ENCODE assay signal across 7 cellular contexts in the genomic region with DNA sequence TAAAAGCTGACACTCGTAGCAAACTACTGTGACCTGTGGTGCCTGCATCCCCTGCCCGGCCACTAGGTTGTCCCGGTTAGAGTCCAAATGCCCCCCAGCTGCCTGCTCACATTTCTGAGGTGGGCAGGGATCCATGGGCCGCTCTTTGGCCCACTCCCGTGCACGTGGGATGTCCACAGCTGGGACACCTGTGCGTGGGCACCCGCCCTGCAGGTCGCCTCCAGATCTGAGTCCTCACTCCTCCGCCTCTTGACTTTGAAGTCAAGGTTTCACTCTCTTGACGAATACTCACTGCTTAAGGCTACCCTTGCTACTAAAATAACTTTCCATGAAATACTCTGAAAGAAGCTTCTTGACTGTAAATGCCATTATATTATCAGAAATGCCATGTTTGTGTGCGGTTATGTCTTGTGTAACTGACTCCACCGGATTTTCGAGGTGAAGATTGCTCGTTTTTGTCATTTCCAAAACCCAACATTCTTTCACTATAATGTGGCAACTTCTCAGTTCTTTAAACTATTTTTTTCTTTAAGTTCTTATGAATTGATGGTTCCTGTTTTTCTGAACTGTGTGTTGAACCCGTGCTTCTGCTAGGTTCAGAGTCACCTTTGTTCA.
A peak's percentile ranks its signal among the peaks of the same experiment; 100 is the strongest.
DNase-seq lines count a peak whose midpoint lies in the region; ATAC-seq and FAIRE-seq lines count a peak whose summit lies in the region.
"Not testable (repeated sequence)": the region's sequence is repeated elsewhere in the genome, so short reads cannot be mapped to it uniquely, and the experiment has no call there.

No MANE protein-coding gene starts in this region.

- H3K4me3 Mint-ChIP-seq in natural killer cell treated with Interleukin-12 subunit alpha and Interleukin-12 subunit beta and Interleukin-15 and Interleukin-18, amount 100 ng/mL, for 72 hours = peak overlapping the region; percentile 70

- H3K4me1 Mint-ChIP-seq in natural killer cell treated with Interleukin-12 subunit alpha and Interleukin-12 subunit beta and Interleukin-15 and Interleukin-18, amount 100 ng/mL, for 72 hours (ENCODE audit: low read depth in 2 of 2) = peaks cover 8 to 10% of the 10 kb centered on the region in 2 donors

- not testable (repeated sequence) for DNase-seq in GM18507 (ENCODE audit: extremely low spot score, insufficient read length, low read depth); natural killer cell treated with Interleukin-12 subunit alpha and Interleukin-12 subunit beta and Interleukin-15 and Interleukin-18, amount 100 ng/mL, for 72 hours (ENCODE audit: low spot score)
- DNase-seq in activated naive CD4-positive, alpha-beta T cell treated with Interleukin-2 at 50 U/mL for 16 hours = peak; percentile 49

- not testable (repeated sequence) for H3K9me3 Mint-ChIP-seq in natural killer cell treated with Interleukin-12 subunit alpha and Interleukin-12 subunit beta and Interleukin-15 and Interleukin-18, amount 100 ng/mL, for 72 hours

- ATAC-seq in GM21381 (IDR thresholded peaks at IDR 0.05; ENCODE audit: unreplicated experiment) = peak; percentile 47
- peak; percentile 64 for ATAC-seq in HG02798 (IDR thresholded peaks at IDR 0.05; ENCODE audit: poor library complexity, unreplicated experiment)
- peak; percentile 71 for ATAC-seq in HG03520 (IDR thresholded peaks at IDR 0.05; ENCODE audit: unreplicated experiment)
- ATAC-seq in activated CD4-positive, CD25-positive, alpha-beta regulatory T cell treated with anti-CD3 and anti-CD28 coated beads, Interleukin-2, amount 50 U/mL, for 24 hours = peak; percentile 57 to 58
- ATAC-seq in natural killer cell treated with Interleukin-12 subunit alpha and Interleukin-12 subunit beta and Interleukin-15 and Interleukin-18, amount 100 ng/mL, for 72 hours = peak; percentile 73 to 79

- H3K27ac Mint-ChIP-seq in natural killer cell treated with Interleukin-12 subunit alpha and Interleukin-12 subunit beta and Interleukin-15 and Interleukin-18, amount 100 ng/mL, for 72 hours = peak overlapping the region; percentile 57 to 80

- H3K36me3 Mint-ChIP-seq in natural killer cell treated with Interleukin-12 subunit alpha and Interleukin-12 subunit beta and Interleukin-15 and Interleukin-18, amount 100 ng/mL, for 72 hours = not testable (repeated sequence)

- FAIRE-seq in GM18507 (lab: Jason Lieb, UNC) = peak; percentile 73

- H3K27me3 Mint-ChIP-seq in natural killer cell treated with Interleukin-12 subunit alpha and Interleukin-12 subunit beta and Interleukin-15 and Interleukin-18, amount 100 ng/mL, for 72 hours = not testable (repeated sequence)
